8 cellular contexts compared by ENCODE assay signal in genomic region chr2:40281021-40281940, GRCh38.
DNase-seq lines count a peak whose midpoint lies in the region; ATAC-seq and TF ChIP-seq lines count a peak whose summit lies in the region.

No MANE protein-coding gene starts in this region.

- H3K4me3 Mint-ChIP-seq in Calu3 (ENCODE audit: low read depth, unreplicated experiment) (no peak overlapping the region), endodermal cell (no peak overlapping the region)

- TF ChIP-seq CTCF in GM12865 (IDR thresholded peaks at IDR 0.05; ENCODE audit: insufficient read depth, low read depth, low read length, missing control alignments) = no peak
- TF ChIP-seq CTCF in Calu3 (IDR thresholded peaks at IDR 0.05; ENCODE audit: unreplicated experiment) = no peak
- TF ChIP-seq CTCF in endodermal cell (conservative IDR thresholded peaks at IDR 0.05) = no peak
- no peak for TF ChIP-seq CTCF in GM13977 (IDR thresholded peaks at IDR 0.05; ENCODE audit: extremely low read depth, insufficient read depth, missing control alignments)

- H3K27ac Mint-ChIP-seq in Calu3 (ENCODE audit: unreplicated experiment) (no peak overlapping the region), endodermal cell (no peak overlapping the region)

- H3K9me3 Mint-ChIP-seq in Calu3 (ENCODE audit: low read depth, unreplicated experiment) = no peaks in the 10 kb centered on the region
- no peaks in the 10 kb centered on the region for H3K9me3 Mint-ChIP-seq in endodermal cell

- no peak overlapping the region for H3K9ac ChIP-seq in endodermal cell (ENCODE audit: extremely low read depth, low read length, poor library complexity, severe bottlenecking)

- ATAC-seq in HG03025 (IDR thresholded peaks at IDR 0.05; ENCODE audit: low FRiP score, unreplicated experiment) = peak; percentile 61

- H3K36me3 Mint-ChIP-seq in Calu3 (ENCODE audit: insufficient read depth, unreplicated experiment) = no peaks in the 10 kb centered on the region
- no peaks in the 10 kb centered on the region for H3K36me3 Mint-ChIP-seq in endodermal cell (ENCODE audit: low read depth)

- no peaks in the 10 kb centered on the region for H3K4me1 Mint-ChIP-seq in Calu3 (ENCODE audit: low read depth, unreplicated experiment)
- H3K4me1 Mint-ChIP-seq in endodermal cell = peaks cover 30% of the 10 kb centered on the region

- H3K9me3 ChIP-seq in endodermal cell (ENCODE audit: control insufficient read depth, low read length) = no peaks in the 10 kb centered on the region

- WGBS in endodermal cell (ENCODE audit: insufficient coverage in 1 of 2, insufficient read length in 1 of 2), 2 experiments = 79 to 93% methylated on average over 2 to 3 of the region's 3 CpGs

- no peaks in the 10 kb centered on the region for H3K36me3 ChIP-seq in endodermal cell (ENCODE audit: control insufficient read depth, insufficient read depth, low read length)

- in situ Hi-C loops in GM13977 (cut with MboI; ENCODE audit: low pct_unique_long_range_greater_than_20kb, low sequenced_read_pairs, unreplicated experiment) = no loop called here

- H3K27me3 Mint-ChIP-seq in Calu3 (ENCODE audit: unreplicated experiment) = no peaks in the 10 kb centered on the region
- H3K27me3 Mint-ChIP-seq in endodermal cell (ENCODE audit: insufficient read depth) = no peaks in the 10 kb centered on the region

- no TSS peak for BruUV-seq in Calu3 (replicated peaks; lab: Mats Ljungman, UMichigan)

- H3K4me1 ChIP-seq in endodermal cell (ENCODE audit: control insufficient read depth, insufficient read depth, low read length) = peaks cover 14% of the 10 kb centered on the region

- CTCF ChIA-PET in Calu3 (lab: Charles Lee) = no interaction called here

- no peak overlapping the region for H3K27ac ChIP-seq in endodermal cell (ENCODE audit: low read depth, low read length)

- DNase-seq in GM12865 (ENCODE audit: low read depth) = peak; percentile 64
- DNase-seq in brain pericyte (ENCODE audit: low read depth, low spot score) = peak; percentile 50
- peak; percentile 46 for DNase-seq in non-pigmented ciliary epithelial cell (ENCODE audit: low read depth)
- no peak for DNase-seq in Calu3
- DNase-seq in endodermal cell = no peak
- DNase-seq in GM13977 (ENCODE audit: low spot score) = no peak
- DNase-seq in AML-193 (lab: John Stamatoyannopoulos, UW) = no peak

- H3K27me3 ChIP-seq in endodermal cell (ENCODE audit: control insufficient read depth, insufficient read depth, low read length, poor library complexity, severe bottlenecking) = no peaks in the 10 kb centered on the region

- H3K4me3 ChIP-seq in GM12865 (ENCODE audit: low read depth, low read length) = peak overlapping the region; percentile 51
- H3K4me3 ChIP-seq in endodermal cell (ENCODE audit: low read length) = no peak overlapping the region

- intact Hi-C loops in Calu3 (cut with micrococcal nuclease; ENCODE audit: unreplicated experiment) = no loop called here

Comparison
In these comparisons a context has a peak if more than half of its experiments do, and no peak if none do; other contexts are left out.
1. DNase-seq: peak in GM12865 (single experiment), brain pericyte (single experiment) and non-pigmented ciliary epithelial cell (single experiment); none in Calu3 (single experiment), endodermal cell (single experiment), GM13977 (single experiment) and AML-193 (0 of 2).